In genomic region chr14:61525293-61526011, GRCh38 we compare ENCODE assay signal across 1 cellular context.
A peak's percentile ranks its signal among the peaks of the same experiment; 100 is the strongest.
TF ChIP-seq lines count a peak whose summit lies in the region.

No MANE protein-coding gene starts in this region.

TF ChIP-seq in GM12878, 131 proteins besides CTCF, POLR2A, EP300 and RAD21 (continued from another document):
- TF ChIP-seq TCF7 (IDR thresholded peaks at IDR 0.05; ENCODE audit: borderline replicate concordance): no peak
- no peak for TF ChIP-seq USF1 (IDR thresholded peaks at IDR 0.05; ENCODE audit: borderline replicate concordance, extremely low read length, insufficient read depth, low read depth, low read length)
- no peak for TF ChIP-seq SUZ12 (IDR thresholded peaks at IDR 0.05; ENCODE audit: unreplicated experiment)
- peak; percentile 77 to 81 for TF ChIP-seq IKZF2 (IDR thresholded peaks at IDR 0.05)
- TF ChIP-seq STAT1 (conservative IDR thresholded peaks at IDR 0.05): no peak
- TF ChIP-seq SRF (IDR thresholded peaks at IDR 0.05; ENCODE audit: low read depth in 2 of 2, low read length in 2 of 2): no peak
- TF ChIP-seq DPF2 (IDR thresholded peaks at IDR 0.05): no peak; the same call in 1 of the 2 replicates
- no peak for TF ChIP-seq BACH1 (IDR thresholded peaks at IDR 0.05; ENCODE audit: borderline replicate concordance)
- no peak for TF ChIP-seq ZSCAN29 (IDR thresholded peaks at IDR 0.05)
- no peak for TF ChIP-seq ATF7 (IDR thresholded peaks at IDR 0.05; ENCODE audit: low read depth)
- TF ChIP-seq NKRF (conservative IDR thresholded peaks at IDR 0.05): no peak
- peak; percentile 82 for TF ChIP-seq ATF2 (IDR thresholded peaks at IDR 0.05; ENCODE audit: low read length)
- no peak for TF ChIP-seq CEBPZ (IDR thresholded peaks at IDR 0.05; ENCODE audit: low read depth, low read length)
- no peak for TF ChIP-seq SIX5 (IDR thresholded peaks at IDR 0.05; ENCODE audit: low read depth, low read length, severe bottlenecking)
- no peak for TF ChIP-seq NFXL1 (IDR thresholded peaks at IDR 0.05; ENCODE audit: borderline replicate concordance)
- TF ChIP-seq SREBF2 (IDR thresholded peaks at IDR 0.05; ENCODE audit: low read length): no peak
- TF ChIP-seq GABPA (IDR thresholded peaks at IDR 0.05; ENCODE audit: low read depth): no peak
- peak in 1 of 2 experiments; percentile 31; a peak in 1 of 4 replicates for TF ChIP-seq ETV6 (conservative IDR thresholded peaks at IDR 0.05 in 1 of 2, IDR thresholded peaks at IDR 0.05 in 1 of 2; ENCODE audit: borderline replicate concordance in 1 of 2, low read depth in 1 of 2)
- no peak for TF ChIP-seq SMC3 (IDR thresholded peaks at IDR 0.05; ENCODE audit: borderline replicate concordance, low read length)
- no peak for TF ChIP-seq STAT3 (IDR thresholded peaks at IDR 0.05; ENCODE audit: low read depth, low read length)
- no peak for TF ChIP-seq YY1 (IDR thresholded peaks at IDR 0.05; ENCODE audit: low read depth, low read length)
- TF ChIP-seq BCL3 (IDR thresholded peaks at IDR 0.05; ENCODE audit: borderline replicate concordance, insufficient read depth, low read depth, low read length, poor library complexity, severe bottlenecking): peak; percentile 71
- TF ChIP-seq ZNF207 (IDR thresholded peaks at IDR 0.05; ENCODE audit: borderline replicate concordance): no peak
- 0 out of 2 replicates have a peak, but pooled peaks have one; percentile 24 for TF ChIP-seq CBX5 (IDR thresholded peaks at IDR 0.05; ENCODE audit: low read depth)
- 0 out of 4 replicates have a peak, but pooled peaks of 1 of the 2 experiments have one; percentile 8 for TF ChIP-seq BHLHE40 (IDR thresholded peaks at IDR 0.05; ENCODE audit: borderline replicate concordance in 1 of 2, low read depth in 2 of 2, low read length in 1 of 2)
- peak; percentile 57; the same call in 1 of the 2 replicates for TF ChIP-seq FOXM1 (IDR thresholded peaks at IDR 0.05; ENCODE audit: low read depth, low read length)
- peak; percentile 85 for TF ChIP-seq NFIC (IDR thresholded peaks at IDR 0.05; ENCODE audit: low read depth, low read length)
- TF ChIP-seq MEF2B (IDR thresholded peaks at IDR 0.05; ENCODE audit: partially characterized antibody, poor library complexity, severe bottlenecking): peak; percentile 55
- no peak for TF ChIP-seq PRDM15 (CRISPR knock-in tag; IDR thresholded peaks at IDR 0.05)
- TF ChIP-seq NR2F1 (conservative IDR thresholded peaks at IDR 0.05): no peak
- peak; percentile 75 for TF ChIP-seq JUNB (IDR thresholded peaks at IDR 0.05)
- no peak for TF ChIP-seq SREBF1 (IDR thresholded peaks at IDR 0.05; ENCODE audit: low read length)
- TF ChIP-seq GATAD2B (conservative IDR thresholded peaks at IDR 0.05; ENCODE audit: low read depth): no peak
- TF ChIP-seq PKNOX1 (IDR thresholded peaks at IDR 0.05): 0 out of 2 replicates have a peak, but pooled peaks have one; percentile 27
- TF ChIP-seq CHD2 (IDR thresholded peaks at IDR 0.05; ENCODE audit: borderline replicate concordance, low read depth, low read length): no peak
